In genomic region chr16:25052530-25052929, GRCh38 we compare ENCODE assay signal across 11 cellular contexts. TPM values are rescaled to one million over a fixed set of nuclear protein-coding genes. Genes with fewer than 3 reads are reported as not detected.
A peak's percentile ranks its signal among the peaks of the same experiment; 100 is the strongest.
DNase-seq lines count a peak whose midpoint lies in the region; ATAC-seq, FAIRE-seq and TF ChIP-seq lines count a peak whose summit lies in the region.
"Had no signal": no experiment of that assay in that cellular context is flagged by ENCODE, and none has a peak within 500 bp of the region (broad histone marks: within the 10 kb centered on the region; RNA-seq: fewer than 3 reads in every experiment).

No MANE protein-coding gene starts in this region.

- H3K27ac ChIP-seq in A549 (peak overlapping the region in 1 of 2 experiments; percentile 91; a peak in 1 of 6 replicates), lower lobe of right lung (peak overlapping the region; percentile 89)
- H3K27ac ChIP-seq: cardiac muscle cell had no signal

- peaks cover 23% of the 10 kb centered on the region for H3K36me3 Mint-ChIP-seq in Calu3 (ENCODE audit: insufficient read depth, unreplicated experiment)
- H3K36me3 Mint-ChIP-seq in activated naive CD8-positive, alpha-beta T cell treated with anti-CD3 and anti-CD28 coated beads, Interleukin-2, amount 10 ng/mL, durations not matched to agents 7 days and 5 days = no peaks in the 10 kb centered on the region

- H3K27ac Mint-ChIP-seq in Calu3 (ENCODE audit: unreplicated experiment) = peak overlapping the region; percentile 99
- no peak overlapping the region for H3K27ac Mint-ChIP-seq in activated naive CD8-positive, alpha-beta T cell treated with anti-CD3 and anti-CD28 coated beads, Interleukin-2, amount 10 ng/mL, durations not matched to agents 7 days and 5 days

- POLR2A ChIA-PET in A549 (lab: Yijun Ruan, JAX) = no interaction called here
- POLR2A ChIA-PET in activated naive CD8-positive, alpha-beta T cell treated with anti-CD3 and anti-CD28 coated beads, Interleukin-2, amount 10 ng/mL, durations not matched to agents 7 days and 5 days (lab: Charles Lee) = interaction anchor here (0.8 to 5.9 kb wide), 3 partner anchors 8 to 57 kb away, joined by 3 to 97 read pairs (median 7); partner anchors contain the start of gene LCMT1

- BruUV-seq in Calu3 (replicated peaks; lab: Mats Ljungman, UMichigan) = no TSS peak

- peaks cover under 1% of the 10 kb centered on the region for H3K27me3 Mint-ChIP-seq in Calu3 (ENCODE audit: unreplicated experiment)
- no peaks in the 10 kb centered on the region for H3K27me3 Mint-ChIP-seq in activated naive CD8-positive, alpha-beta T cell treated with anti-CD3 and anti-CD28 coated beads, Interleukin-2, amount 10 ng/mL, durations not matched to agents 7 days and 5 days

- no peak for ATAC-seq in A549
- ATAC-seq in activated naive CD8-positive, alpha-beta T cell treated with anti-CD3 and anti-CD28 coated beads, Interleukin-2, amount 10 ng/mL, durations not matched to agents 7 days and 5 days (ENCODE audit: low read depth) = no peak
- peak in 1 of 2 donors; percentile 67 for ATAC-seq in lower lobe of right lung

- H3K9me3 ChIP-seq in A549 (no peaks in the 10 kb centered on the region), lower lobe of right lung (no peaks in the 10 kb centered on the region)

- no peak overlapping the region for H3K4me3 ChIP-seq in A549
- no peak overlapping the region for H3K4me3 ChIP-seq in lower lobe of right lung
- H3K4me3 ChIP-seq: cardiac muscle cell had no signal

- TF ChIP-seq POLR2A in A549 (IDR thresholded peaks at IDR 0.05; ENCODE audit: low read length) = no peak
- TF ChIP-seq POLR2A in H54 (IDR thresholded peaks at IDR 0.05; ENCODE audit: low read depth, low read length) = no peak

- H3K4me3 Mint-ChIP-seq in Calu3 (ENCODE audit: low read depth, unreplicated experiment) = peak overlapping the region; percentile 50
- H3K4me3 Mint-ChIP-seq in activated naive CD8-positive, alpha-beta T cell treated with anti-CD3 and anti-CD28 coated beads, Interleukin-2, amount 10 ng/mL, durations not matched to agents 7 days and 5 days = peak overlapping the region; percentile 67

- FAIRE-seq in A549 (lab: Jason Lieb, UNC) (no peak), H54 (lab: Jason Lieb, UNC) (no peak)
- FAIRE-seq: kidney had no signal

- intact Hi-C loops in Calu3 (cut with micrococcal nuclease; ENCODE audit: unreplicated experiment) = no loop called here
- intact Hi-C loops in lower lobe of right lung (cut with DNase I) = no loop called here

- DNase-seq in A549 (ENCODE audit: low read depth in 1 of 2, low spot score in 1 of 2) (no peak), Calu3 (no peak), lower lobe of right lung (no peak), hypothalamus (lab: John Stamatoyannopoulos, UW) (no peak), ecto neural progenitor cell (ENCODE audit: low spot score) (no peak), H54 (ENCODE audit: insufficient read length, low spot score) (no peak)
- DNase-seq in activated naive CD8-positive, alpha-beta T cell treated with anti-CD3 and anti-CD28 coated beads, Interleukin-2, amount 10 ng/mL, durations not matched to agents 7 days and 5 days = no peak
- DNase-seq in stimulated activated naive CD4-positive, alpha-beta T cell treated with Interleukin-2 at 50 U/mL for 16 hours (lab: John Stamatoyannopoulos, UW) = no peak
- DNase-seq: kidney, NCI-H526 treated with DMSO at 0.1 percent for 48 hours had no signal

- no peaks in the 10 kb centered on the region for H3K9me3 Mint-ChIP-seq in Calu3 (ENCODE audit: low read depth, unreplicated experiment)
- no peaks in the 10 kb centered on the region for H3K9me3 Mint-ChIP-seq in activated naive CD8-positive, alpha-beta T cell treated with anti-CD3 and anti-CD28 coated beads, Interleukin-2, amount 10 ng/mL, durations not matched to agents 7 days and 5 days

- CTCF ChIA-PET in A549 (lab: Yijun Ruan, JAX) = interaction anchor here (1.0 kb wide), 1 partner anchor 61 kb away, joined by 3 read pairs; no protein-coding TSS in a partner anchor
- CTCF ChIA-PET in Calu3 (lab: Charles Lee) = no interaction called here

- H3K4me1 ChIP-seq in A549 (peaks cover 46% of the 10 kb centered on the region), lower lobe of right lung (peaks cover 43% of the 10 kb centered on the region)

- 86% methylated on average over 4 of the region's 4 CpGs for WGBS in A549 (ENCODE audit: missing lambda C conversion rate)

- no peak for TF ChIP-seq RAD21 in A549 (conservative IDR thresholded peaks at IDR 0.05 in 1 of 2, IDR thresholded peaks at IDR 0.05 in 1 of 2)

- TF ChIP-seq CTCF in A549 (IDR thresholded peaks at IDR 0.05) = no peak
- no peak for TF ChIP-seq CTCF in Calu3 (IDR thresholded peaks at IDR 0.05; ENCODE audit: unreplicated experiment)
- no peak for TF ChIP-seq CTCF in lower lobe of right lung (IDR thresholded peaks at IDR 0.05)

- no peaks in the 10 kb centered on the region for H3K36me3 ChIP-seq in lower lobe of right lung
- H3K36me3 ChIP-seq: cardiac muscle cell had no signal

- H3K27me3 ChIP-seq in lower lobe of right lung (ENCODE audit: low read depth) = no peaks in the 10 kb centered on the region

- H3K4me2 ChIP-seq in A549 = peak overlapping the region; percentile 57; the same call in 2 of the 3 replicates

- TF ChIP-seq EP300 in A549 (IDR thresholded peaks at IDR 0.05) = no peak

- peaks cover 44% of the 10 kb centered on the region for H3K4me1 Mint-ChIP-seq in Calu3 (ENCODE audit: low read depth, unreplicated experiment)
- H3K4me1 Mint-ChIP-seq in activated naive CD8-positive, alpha-beta T cell treated with anti-CD3 and anti-CD28 coated beads, Interleukin-2, amount 10 ng/mL, durations not matched to agents 7 days and 5 days = peaks cover 48% of the 10 kb centered on the region

TF ChIP-seq in A549, 52 proteins besides CTCF, POLR2A, EP300 and RAD21:
- TF ChIP-seq RNF2 (IDR thresholded peaks at IDR 0.05; ENCODE audit: borderline replicate concordance, low read depth) = no peak
- TF ChIP-seq ZC3H11A (IDR thresholded peaks at IDR 0.05) = peak; percentile 18; the same call in 1 of the 2 replicates

RNA-seq across cellular contexts. Expression of gene ARHGAP17, which starts 37.4 kb away (rescaled TPM):
- 28.2 and 46.4 TPM in 2 replicates for polyA plus RNA-seq in A549 (2011; rRNA removed)
- 28.5 and 35.8 TPM in 2 replicates for polyA plus RNA-seq in A549 (2012; cell fraction: cytosol; rRNA removed)
- polyA plus RNA-seq in A549 (2012; cell fraction: nucleus; rRNA removed) = 40.6 and 59.5 TPM in 2 replicates
- 35.7 to 37.8 TPM (median 37.6 TPM) in 3 replicates for polyA plus RNA-seq in A549 (2017; fragmentation: RNase III; extraction: RNeasy Plus Mini Kit Qiagen cat#74134 plus additional on column Dnase treatment)
- polyA minus RNA-seq in A549 (2011; rRNA and poly(A)+ RNA removed) = 43.7 and 44.1 TPM in 2 replicates
- total RNA-seq in Calu3 (2022) = 67.2 and 85.6 TPM in 2 replicates
- total RNA-seq in activated naive CD8-positive, alpha-beta T cell treated with anti-CD3 and anti-CD28 coated beads, Interleukin-2, amount 10 ng/mL, durations not matched to agents 7 days and 5 days = 10 to 100 TPM; 72.9 to 85.4 TPM
- 89.5 TPM for total RNA-seq in lower lobe of right lung

RNA-seq across cellular contexts. Expression of gene LCMT1, which starts 59.0 kb away (rescaled TPM):
- polyA plus RNA-seq in A549 (2011; rRNA removed) = 43.5 and 47.6 TPM in 2 replicates
- polyA plus RNA-seq in A549 (2012; cell fraction: cytosol; rRNA removed) = 18.7 and 20.4 TPM in 2 replicates
- 10.8 and 15.3 TPM in 2 replicates for polyA plus RNA-seq in A549 (2012; cell fraction: nucleus; rRNA removed)
- 34.4 to 36.6 TPM (median 36.4 TPM) in 3 replicates for polyA plus RNA-seq in A549 (2017; fragmentation: RNase III; extraction: RNeasy Plus Mini Kit Qiagen cat#74134 plus additional on column Dnase treatment)
- 42.8 and 42.9 TPM in 2 replicates for polyA minus RNA-seq in A549 (2011; rRNA and poly(A)+ RNA removed)
- 43.6 and 46.8 TPM in 2 replicates for total RNA-seq in Calu3 (2022)
- total RNA-seq in activated naive CD8-positive, alpha-beta T cell treated with anti-CD3 and anti-CD28 coated beads, Interleukin-2, amount 10 ng/mL, durations not matched to agents 7 days and 5 days = 10 to 100 TPM; 37.7 to 42.8 TPM
- total RNA-seq in lower lobe of right lung = 35.7 TPM
